27 cellular contexts compared by ENCODE assay signal in the genomic region with DNA sequence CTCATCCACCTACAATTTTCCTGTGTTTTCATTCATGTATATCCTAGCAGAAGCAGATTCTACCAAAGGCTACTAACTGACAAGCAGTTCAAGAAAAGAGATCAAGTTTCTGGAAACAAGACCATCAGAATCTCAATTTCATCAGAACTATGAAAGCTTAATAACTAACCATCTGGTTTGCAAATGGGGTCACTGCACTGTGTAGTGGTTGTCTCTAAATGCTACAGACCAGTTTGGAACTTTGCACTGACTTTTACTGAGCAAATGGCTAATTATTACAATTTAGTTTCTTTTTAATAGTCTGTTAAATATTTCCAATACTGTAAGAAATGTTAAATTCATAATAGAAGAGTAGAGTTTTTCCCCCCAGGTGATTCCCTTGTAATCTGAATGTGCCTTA.
DNase-seq lines count a peak whose midpoint lies in the region; ATAC-seq and TF ChIP-seq lines count a peak whose summit lies in the region.
"Had no signal": no experiment of that assay in that cellular context is flagged by ENCODE, and none has a peak within 500 bp of the region (broad histone marks: within the 10 kb centered on the region; RNA-seq: fewer than 3 reads in every experiment).

No MANE protein-coding gene starts in this region.

- DNase-seq in NCI-H2081 treated with DMSO at 0.1 percent for 48 hours (lab: John Stamatoyannopoulos, UW) (peak; percentile 13), left lobe of liver (ENCODE audit: low spot score) (no peak), tibial artery (no peak), NCI-H2107 treated with DMSO at 0.1 percent for 48 hours (lab: John Stamatoyannopoulos, UW; ENCODE audit: unreplicated experiment) (no peak), NCI-H526 (lab: John Stamatoyannopoulos, UW) (no peak)
- no peak for DNase-seq in stimulated activated naive CD8-positive, alpha-beta T cell treated with anti-CD3 and anti-CD28 coated beads, Interleukin-15, amount 100 ng/mL, for 72 hours
- DNase-seq: activated CD4-positive, alpha-beta T cell treated with anti-CD3 and anti-CD28 coated beads, Interleukin-2, amount 10 ng/mL, durations not matched to agents 24 days and 14 days; activated effector memory CD4-positive, alpha-beta T cell treated with Interleukin-2 at 50 U/mL for 16 hours; activated T-cell treated with anti-CD3 and anti-CD28 coated beads, Interleukin-2, amount 50 U/mL, for 1 hour; anterior cingulate cortex; effector CD4-positive, alpha-beta T cell; glutamatergic neuron; NCI-H774; posterior cingulate gyrus; right cardiac atrium; SIG-M5; stimulated activated CD4-positive, alpha-beta T cell treated with anti-CD3 and anti-CD28 coated beads, Interleukin-1b, Interleukin-23, amount 100 ng/mL, for 48 hours; stimulated activated naive CD4-positive, alpha-beta T cell treated with Interleukin-2 at 50 U/mL for 16 hours; SW 1271; T1000 had no signal

- no peak overlapping the region for H3K4me3 Mint-ChIP-seq in stimulated activated naive CD8-positive, alpha-beta T cell treated with anti-CD3 and anti-CD28 coated beads, Interleukin-15, amount 100 ng/mL, for 72 hours
- H3K4me3 Mint-ChIP-seq: activated CD4-positive, alpha-beta T cell treated with anti-CD3 and anti-CD28 coated beads, Interleukin-2, amount 10 ng/mL, durations not matched to agents 24 days and 14 days; activated naive CD8-positive, alpha-beta T cell; WTC11 had no signal

- H3K4me3 ChIP-seq in tibial artery = no peak overlapping the region
- H3K4me3 ChIP-seq: BLaER1, breast epithelium, GM12878 had no signal

- no peaks in the 10 kb centered on the region for H3K4me1 ChIP-seq in tibial artery
- H3K4me1 ChIP-seq: BLaER1, breast epithelium had no signal

- H3K27me3 ChIP-seq in tibial artery = no peaks in the 10 kb centered on the region
- H3K27me3 ChIP-seq: BLaER1, breast epithelium had no signal

- H3K36me3 ChIP-seq in tibial artery = peaks cover 14 to 37% (median 17%) of the 10 kb centered on the region in 3 donors
- H3K36me3 ChIP-seq: breast epithelium had no signal

- no peaks in the 10 kb centered on the region for H3K4me1 Mint-ChIP-seq in stimulated activated naive CD8-positive, alpha-beta T cell treated with anti-CD3 and anti-CD28 coated beads, Interleukin-15, amount 100 ng/mL, for 72 hours

- no peak overlapping the region for H3K27ac ChIP-seq in tibial artery
- H3K27ac ChIP-seq: BLaER1, breast epithelium had no signal

- TF ChIP-seq CTCF in tibial artery (IDR thresholded peaks at IDR 0.05) = no peak

- no peaks in the 10 kb centered on the region for H3K9me3 ChIP-seq in tibial artery
- H3K9me3 ChIP-seq: BLaER1, breast epithelium had no signal

- H3K27me3 Mint-ChIP-seq in stimulated activated naive CD8-positive, alpha-beta T cell treated with anti-CD3 and anti-CD28 coated beads, Interleukin-15, amount 100 ng/mL, for 72 hours = no peaks in the 10 kb centered on the region
- H3K27me3 Mint-ChIP-seq: activated CD4-positive, alpha-beta T cell treated with anti-CD3 and anti-CD28 coated beads, Interleukin-2, amount 10 ng/mL, durations not matched to agents 24 days and 14 days; activated naive CD8-positive, alpha-beta T cell had no signal

- ATAC-seq in GM19043 (IDR thresholded peaks at IDR 0.05; ENCODE audit: low read depth, unreplicated experiment) (peak; percentile 61), HG02678 (IDR thresholded peaks at IDR 0.05; ENCODE audit: unreplicated experiment) (peak; percentile 43), left lobe of liver (peak; percentile 43)
- ATAC-seq in stimulated activated naive CD8-positive, alpha-beta T cell treated with anti-CD3 and anti-CD28 coated beads, Interleukin-15, amount 100 ng/mL, for 72 hours = no peak
- ATAC-seq: GM12878, right cardiac atrium, WTC11 had no signal

- intact Hi-C loops in tibial artery (cut with DNase I; ENCODE audit: low total_unique reads) = no loop called here

- no peaks in the 10 kb centered on the region for H3K9me3 Mint-ChIP-seq in stimulated activated naive CD8-positive, alpha-beta T cell treated with anti-CD3 and anti-CD28 coated beads, Interleukin-15, amount 100 ng/mL, for 72 hours
- H3K9me3 Mint-ChIP-seq: activated CD4-positive, alpha-beta T cell treated with anti-CD3 and anti-CD28 coated beads, Interleukin-2, amount 10 ng/mL, durations not matched to agents 24 days and 14 days had no signal

- H3K27ac Mint-ChIP-seq in stimulated activated naive CD8-positive, alpha-beta T cell treated with anti-CD3 and anti-CD28 coated beads, Interleukin-15, amount 100 ng/mL, for 72 hours = no peak overlapping the region
- H3K27ac Mint-ChIP-seq: activated CD4-positive, alpha-beta T cell treated with anti-CD3 and anti-CD28 coated beads, Interleukin-2, amount 10 ng/mL, durations not matched to agents 24 days and 14 days; activated naive CD8-positive, alpha-beta T cell; WTC11 had no signal
